Comparison of ENCODE assay signal across 18 cellular contexts in the genomic region with DNA sequence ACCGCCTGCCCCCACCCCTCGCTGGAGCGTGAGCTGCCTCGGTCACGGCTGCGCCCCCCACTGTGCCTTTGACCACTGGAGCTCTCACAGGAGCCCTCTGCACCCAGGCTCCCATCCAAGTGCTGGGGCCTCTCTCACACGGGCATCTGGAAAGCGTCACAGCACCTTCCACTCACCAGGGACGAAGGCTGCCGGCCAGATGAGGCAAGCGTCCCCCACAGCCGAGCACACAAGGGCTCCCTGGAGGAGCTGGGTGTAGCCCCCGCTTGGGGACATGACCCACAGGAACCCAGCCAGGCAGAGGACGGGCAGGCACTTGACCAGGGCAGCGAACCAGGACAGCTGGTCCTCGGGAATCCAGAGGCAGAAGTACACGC. TPM values are rescaled to one million over a fixed set of nuclear protein-coding genes. Genes with fewer than 3 reads are reported as not detected.
DNase-seq lines count a peak whose midpoint lies in the region; ATAC-seq and TF ChIP-seq lines count a peak whose summit lies in the region.
"Had no signal": no experiment of that assay in that cellular context is flagged by ENCODE, and none has a peak within 500 bp of the region (broad histone marks: within the 10 kb centered on the region; RNA-seq: fewer than 3 reads in every experiment).

No MANE protein-coding gene starts in this region.

- no peaks in the 10 kb centered on the region for H3K4me1 Mint-ChIP-seq in activated T-cell treated with anti-CD3 and anti-CD28 coated beads, Interleukin-2, amount 50 U/mL, for 24 hours (ENCODE audit: low read depth)
- peaks cover 2% of the 10 kb centered on the region for H3K4me1 Mint-ChIP-seq in activated T-cell treated with anti-CD3 and anti-CD28 coated beads, Interleukin-2, amount 50 U/mL, for 4 hours (ENCODE audit: low read depth)
- peaks cover 10% of the 10 kb centered on the region for H3K4me1 Mint-ChIP-seq in stimulated activated effector memory CD8-positive, alpha-beta T cell treated with anti-CD3 and anti-CD28 coated beads, Interleukin-12 subunit alpha, Interleukin-12 subunit beta, amount 100 ng/mL, for 72 hours
- H3K4me1 Mint-ChIP-seq: brain had no signal

- no peak for ATAC-seq in activated T-cell treated with anti-CD3 and anti-CD28 coated beads, Interleukin-2, amount 50 U/mL, for 4 hours
- peak; percentile 87 for ATAC-seq in left ventricle myocardium superior
- ATAC-seq in stimulated activated effector memory CD8-positive, alpha-beta T cell treated with anti-CD3 and anti-CD28 coated beads, Interleukin-12 subunit alpha, Interleukin-12 subunit beta, amount 100 ng/mL, for 72 hours = no peak
- ATAC-seq: CD8-positive, alpha-beta T cell; lower lobe of right lung had no signal

- H3K4me3 ChIP-seq in WERI-Rb-1 (ENCODE audit: low read depth, low read length) = no peak overlapping the region
- H3K4me3 ChIP-seq: A549, lower lobe of right lung had no signal

- H3K36me3 Mint-ChIP-seq in activated T-cell treated with anti-CD3 and anti-CD28 coated beads, Interleukin-2, amount 50 U/mL, for 24 hours (ENCODE audit: low read depth) = peaks cover 91% of the 10 kb centered on the region
- peaks cover 18% of the 10 kb centered on the region for H3K36me3 Mint-ChIP-seq in activated T-cell treated with anti-CD3 and anti-CD28 coated beads, Interleukin-2, amount 50 U/mL, for 4 hours (ENCODE audit: insufficient read depth)
- H3K36me3 Mint-ChIP-seq in stimulated activated effector memory CD8-positive, alpha-beta T cell treated with anti-CD3 and anti-CD28 coated beads, Interleukin-12 subunit alpha, Interleukin-12 subunit beta, amount 100 ng/mL, for 72 hours = peaks cover 83% of the 10 kb centered on the region

- H3K27ac Mint-ChIP-seq in activated T-cell treated with anti-CD3 and anti-CD28 coated beads, Interleukin-2, amount 50 U/mL, for 24 hours = peak overlapping the region; percentile 52
- H3K27ac Mint-ChIP-seq in stimulated activated effector memory CD8-positive, alpha-beta T cell treated with anti-CD3 and anti-CD28 coated beads, Interleukin-12 subunit alpha, Interleukin-12 subunit beta, amount 100 ng/mL, for 72 hours = peak overlapping the region; percentile 85
- H3K27ac Mint-ChIP-seq: CD8-positive, alpha-beta T cell had no signal

- no peak overlapping the region for H3K4me3 Mint-ChIP-seq in activated T-cell treated with anti-CD3 and anti-CD28 coated beads, Interleukin-2, amount 50 U/mL, for 24 hours
- H3K4me3 Mint-ChIP-seq in activated T-cell treated with anti-CD3 and anti-CD28 coated beads, Interleukin-2, amount 50 U/mL, for 4 hours = no peak overlapping the region
- no peak overlapping the region for H3K4me3 Mint-ChIP-seq in stimulated activated effector memory CD8-positive, alpha-beta T cell treated with anti-CD3 and anti-CD28 coated beads, Interleukin-12 subunit alpha, Interleukin-12 subunit beta, amount 100 ng/mL, for 72 hours
- H3K4me3 Mint-ChIP-seq: brain; CD8-positive, alpha-beta T cell had no signal

- no peaks in the 10 kb centered on the region for H3K9me3 Mint-ChIP-seq in activated T-cell treated with anti-CD3 and anti-CD28 coated beads, Interleukin-2, amount 50 U/mL, for 24 hours
- H3K9me3 Mint-ChIP-seq in activated T-cell treated with anti-CD3 and anti-CD28 coated beads, Interleukin-2, amount 50 U/mL, for 4 hours = no peaks in the 10 kb centered on the region
- H3K9me3 Mint-ChIP-seq in stimulated activated effector memory CD8-positive, alpha-beta T cell treated with anti-CD3 and anti-CD28 coated beads, Interleukin-12 subunit alpha, Interleukin-12 subunit beta, amount 100 ng/mL, for 72 hours = no peaks in the 10 kb centered on the region
- H3K9me3 Mint-ChIP-seq: brain; CD8-positive, alpha-beta T cell had no signal

- H3K27me3 Mint-ChIP-seq in activated T-cell treated with anti-CD3 and anti-CD28 coated beads, Interleukin-2, amount 50 U/mL, for 24 hours = no peaks in the 10 kb centered on the region
- H3K27me3 Mint-ChIP-seq in activated T-cell treated with anti-CD3 and anti-CD28 coated beads, Interleukin-2, amount 50 U/mL, for 4 hours (ENCODE audit: low read depth) = no peaks in the 10 kb centered on the region
- H3K27me3 Mint-ChIP-seq: brain had no signal

- TF ChIP-seq CTCF in WERI-Rb-1 (IDR thresholded peaks at IDR 0.05; ENCODE audit: low read depth, low read length) = no peak

- intact Hi-C loops in left ventricle myocardium superior (cut with micrococcal nuclease) = no loop called here

- H3K27ac ChIP-seq in WERI-Rb-1 = no peak overlapping the region
- H3K27ac ChIP-seq: lower lobe of right lung had no signal

- H3K9me3 ChIP-seq in WERI-Rb-1 (ENCODE audit: severe bottlenecking) = no peaks in the 10 kb centered on the region
- H3K9me3 ChIP-seq: A549, lower lobe of right lung had no signal

- no peak for DNase-seq in activated T-cell treated with anti-CD3 and anti-CD28 coated beads, Interleukin-2, amount 50 U/mL, for 24 hours
- DNase-seq in activated T-cell treated with anti-CD3 and anti-CD28 coated beads, Interleukin-2, amount 50 U/mL, for 4 hours = no peak
- DNase-seq in left ventricle myocardium superior (peak; percentile 79), WERI-Rb-1 (no peak), CD1c-positive myeloid dendritic cell (ENCODE audit: extremely low spot score) (no peak)
- no peak for DNase-seq in stimulated activated effector memory CD8-positive, alpha-beta T cell treated with anti-CD3 and anti-CD28 coated beads, Interleukin-12 subunit alpha, Interleukin-12 subunit beta, amount 100 ng/mL, for 72 hours (ENCODE audit: low spot score in 2 of 2)
- DNase-seq: activated gamma-delta T cell; CD8-positive, alpha-beta T cell; lower lobe of right lung; NCI-H1694; NCI-H510A treated with DMSO at 0.1 percent for 48 hours; nucleus accumbens; OCI-M1; stimulated activated naive CD4-positive, alpha-beta T cell treated with Interleukin-2 at 50 U/mL for 16 hours had no signal

- H3K36me3 ChIP-seq in WERI-Rb-1 = peaks cover 43% of the 10 kb centered on the region

- no peaks in the 10 kb centered on the region for H3K27me3 ChIP-seq in WERI-Rb-1 (ENCODE audit: insufficient read depth, low read depth, severe bottlenecking)

RNA-seq across cellular contexts. Expression of a gene that starts 0.6 kb away (rescaled TPM):
- total RNA-seq in activated T-cell treated with anti-CD3 and anti-CD28 coated beads, Interleukin-2, amount 50 U/mL, for 4 hours = 1 to 10 TPM; 5.8 to 6.9 (median 6.2) TPM
- total RNA-seq in left ventricle myocardium superior = 1.9 TPM

RNA-seq across cellular contexts. Expression of a gene that starts 18.7 kb away (rescaled TPM):
- total RNA-seq in activated T-cell treated with anti-CD3 and anti-CD28 coated beads, Interleukin-2, amount 50 U/mL, for 4 hours = under 1 TPM; 0.11 to 0.38 (median 0.11) TPM
- total RNA-seq in left ventricle myocardium superior = 0.47 TPM
- total RNA-seq: CD8-positive, alpha-beta T cell had no signal

RNA-seq across cellular contexts. Expression of a gene that starts 30.8 kb away (rescaled TPM):
- total RNA-seq in activated T-cell treated with anti-CD3 and anti-CD28 coated beads, Interleukin-2, amount 50 U/mL, for 4 hours = 100 to 1,000 TPM; 256 to 326 (median 285) TPM
- total RNA-seq in left ventricle myocardium superior = 39.2 TPM

RNA-seq across cellular contexts. Expression of a gene that starts 47.9 kb away (rescaled TPM):
- total RNA-seq in activated T-cell treated with anti-CD3 and anti-CD28 coated beads, Interleukin-2, amount 50 U/mL, for 4 hours = not detected
- not detected for total RNA-seq in left ventricle myocardium superior
- total RNA-seq: Daoy, lower lobe of right lung, skeletal muscle tissue had no signal

RNA-seq across cellular contexts. Expression of a gene that starts 51.9 kb away (rescaled TPM):
- 100 to 1,000 TPM; 113 to 139 (median 121) TPM for total RNA-seq in activated T-cell treated with anti-CD3 and anti-CD28 coated beads, Interleukin-2, amount 50 U/mL, for 4 hours
- total RNA-seq in left ventricle myocardium superior = 28.6 TPM
